16 cellular contexts compared by ENCODE assay signal in the genomic region with DNA sequence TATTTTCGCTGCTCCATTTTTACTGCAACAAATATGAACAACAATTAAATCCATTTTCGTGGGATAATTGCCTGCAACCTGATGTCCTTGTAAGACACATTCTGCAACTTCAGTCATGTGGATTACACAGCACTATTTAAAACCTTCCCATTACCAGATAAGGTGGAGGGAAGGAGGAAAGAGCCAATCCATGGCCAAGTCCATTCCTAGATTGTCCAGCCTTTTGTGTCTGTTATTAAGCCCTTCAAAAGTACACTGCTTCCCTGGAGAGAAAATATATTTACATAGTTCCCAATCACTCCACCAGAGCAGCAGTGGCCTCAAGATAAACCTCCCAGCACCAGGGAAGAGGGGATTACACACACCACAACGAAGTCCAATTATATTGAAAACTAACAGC.
"Had no signal": no experiment of that assay in that cellular context is flagged by ENCODE, and none has a peak within 500 bp of the region (broad histone marks: within the 10 kb centered on the region; RNA-seq: fewer than 3 reads in every experiment).

No MANE protein-coding gene starts in this region.

- H3K36me3 ChIP-seq: lower lobe of right lung, ovary, right lobe of liver, suprapubic skin, thyroid gland had no signal

- DNase-seq: effector CD4-positive, alpha-beta T cell; endodermal cell; erythroblast; foreskin keratinocyte; lower lobe of right lung; natural killer cell; ovary; right lobe of liver; stimulated activated CD4-positive, alpha-beta T cell treated with anti-CD3 and anti-CD28 coated beads, Interleukin-4, amount 100 ng/mL, for 1 hour; stimulated activated CD8-positive, alpha-beta memory T cell treated with anti-CD3 and anti-CD28 coated beads, Interleukin-4, amount 100 ng/mL, for 48 hours; stimulated activated naive CD8-positive, alpha-beta T cell treated with anti-CD3 and anti-CD28 coated beads, Interleukin-15, Interleukin-2, amounts not matched to agents 100 U/mL and 50 U/mL, for 24 hours; thyroid gland had no signal

- H3K9me3 ChIP-seq: lower lobe of right lung, ovary, right lobe of liver, suprapubic skin, thyroid gland had no signal

- H3K27me3 ChIP-seq: foreskin keratinocyte, ovary, right lobe of liver, suprapubic skin, thyroid gland had no signal

- H3K4me3 ChIP-seq: coronary artery, lower lobe of right lung, ovary, right lobe of liver, suprapubic skin, thyroid gland had no signal

- H3K4me1 ChIP-seq: foreskin keratinocyte, lower lobe of right lung, right lobe of liver, suprapubic skin, thyroid gland had no signal

- ATAC-seq: foreskin keratinocyte; left lobe of liver; lower lobe of right lung; natural killer cell; right lobe of liver; stimulated activated effector memory CD8-positive, alpha-beta T cell treated with anti-CD3 and anti-CD28 coated beads, Interleukin-12 subunit alpha, Interleukin-12 subunit beta, amount 100 ng/mL, for 72 hours; stimulated activated naive CD8-positive, alpha-beta T cell treated with anti-CD3 and anti-CD28 coated beads, Interleukin-15, Interleukin-2, amounts not matched to agents 100 U/mL and 50 U/mL, for 24 hours had no signal

- H3K27ac ChIP-seq: coronary artery, foreskin keratinocyte, lower lobe of right lung, ovary, right lobe of liver, suprapubic skin, thyroid gland had no signal
